In genomic region chr5:97737608-97738007, GRCh38 we compare ENCODE assay signal across 27 cellular contexts.
"Had no signal": no experiment of that assay in that cellular context is flagged by ENCODE, and none has a peak within 500 bp of the region (broad histone marks: within the 10 kb centered on the region; RNA-seq: fewer than 3 reads in every experiment).

No MANE protein-coding gene starts in this region.

- H3K36me3 Mint-ChIP-seq: stimulated activated effector memory CD8-positive, alpha-beta T cell treated with anti-CD3 and anti-CD28 coated beads, Interleukin-12 subunit alpha, Interleukin-12 subunit beta, amount 100 ng/mL, for 72 hours; type B pancreatic cell had no signal

- ATAC-seq: stimulated activated naive B cell treated with anti-CD40 and anti-IgM and Interleukin-4, amounts not matched to agents 10 μg/mL and 1 μg/mL and 100 μg/mL, for 72 hours; stimulated activated naive CD8-positive, alpha-beta T cell treated with anti-CD3 and anti-CD28 coated beads, Interleukin-15, Interleukin-2, amounts not matched to agents 100 U/mL and 50 U/mL, for 24 hours; upper lobe of right lung had no signal

- H3K27ac Mint-ChIP-seq: stimulated activated effector memory CD8-positive, alpha-beta T cell treated with anti-CD3 and anti-CD28 coated beads, Interleukin-12 subunit alpha, Interleukin-12 subunit beta, amount 100 ng/mL, for 72 hours; stimulated activated naive B cell treated with anti-CD40 and anti-IgM and Interleukin-4, amounts not matched to agents 10 μg/mL and 1 μg/mL and 100 μg/mL, for 72 hours; stimulated activated naive CD8-positive, alpha-beta T cell treated with anti-CD3 and anti-CD28 coated beads, Interleukin-15, amount 100 ng/mL, for 72 hours; stimulated activated naive CD8-positive, alpha-beta T cell treated with anti-CD3 and anti-CD28 coated beads, Interleukin-15, Interleukin-2, amounts not matched to agents 100 ng/mL and 50 ng/mL, for 24 hours; type B pancreatic cell had no signal

- DNase-seq: stimulated activated CD4-positive, alpha-beta T cell treated with anti-CD3 and anti-CD28 coated beads, Interleukin-2, amount 100 ng/mL, for 48 hours; stimulated activated CD4-positive, alpha-beta T cell treated with anti-CD3 and anti-CD28 coated beads, Interleukin-4, amount 100 ng/mL, for 1 hour; stimulated activated CD4-positive, alpha-beta T cell treated with anti-CD3 and anti-CD28 coated beads, Interleukin-4, amount 100 ng/mL, for 24 hours; stimulated activated CD4-positive, alpha-beta T cell treated with anti-CD3 and anti-CD28 coated beads, Interleukin-4, amount 100 ng/mL, for 4 hours; stimulated activated CD8-positive, alpha-beta memory T cell treated with anti-CD3 and anti-CD28 coated beads, Interleukin-4, amount 100 ng/mL, for 48 hours; stimulated activated naive B cell treated with anti-CD40 and anti-IgM and Interleukin-4, amounts not matched to agents 10 μg/mL and 1 μg/mL and 100 μg/mL, for 72 hours; stimulated activated naive CD4-positive, alpha-beta T cell; stimulated activated naive CD4-positive, alpha-beta T cell treated with Interleukin-2 at 50 U/mL for 16 hours; stimulated activated naive CD8-positive, alpha-beta T cell treated with anti-CD3 and anti-CD28 coated beads, Interleukin-15, amount 100 ng/mL, for 72 hours; stimulated activated naive CD8-positive, alpha-beta T cell treated with anti-CD3 and anti-CD28 coated beads, Interleukin-15, Interleukin-2, amounts not matched to agents 100 U/mL and 50 U/mL, for 24 hours; stomach; substantia nigra; testis; thyroid gland; tibial artery; transverse colon; trophoblast cell; upper lobe of right lung; uterus had no signal

- H3K4me3 Mint-ChIP-seq: stimulated activated effector memory CD8-positive, alpha-beta T cell treated with anti-CD3 and anti-CD28 coated beads, Interleukin-12 subunit alpha, Interleukin-12 subunit beta, amount 100 ng/mL, for 72 hours; stimulated activated naive B cell treated with anti-CD40 and anti-IgM and Interleukin-4, amounts not matched to agents 10 μg/mL and 1 μg/mL and 100 μg/mL, for 72 hours; stimulated activated naive CD8-positive, alpha-beta T cell treated with anti-CD3 and anti-CD28 coated beads, Interleukin-15, amount 100 ng/mL, for 72 hours; stimulated activated naive CD8-positive, alpha-beta T cell treated with anti-CD3 and anti-CD28 coated beads, Interleukin-15, Interleukin-2, amounts not matched to agents 100 ng/mL and 50 ng/mL, for 24 hours; type B pancreatic cell had no signal

- H3K27me3 Mint-ChIP-seq: stimulated activated naive B cell treated with anti-CD40 and anti-IgM and Interleukin-4, amounts not matched to agents 10 μg/mL and 1 μg/mL and 100 μg/mL, for 72 hours; stimulated activated naive CD8-positive, alpha-beta T cell treated with anti-CD3 and anti-CD28 coated beads, Interleukin-15, amount 100 ng/mL, for 72 hours; stimulated activated naive CD8-positive, alpha-beta T cell treated with anti-CD3 and anti-CD28 coated beads, Interleukin-15, Interleukin-2, amounts not matched to agents 100 ng/mL and 50 ng/mL, for 24 hours; type B pancreatic cell had no signal

- H3K9me3 Mint-ChIP-seq: stimulated activated naive CD8-positive, alpha-beta T cell treated with anti-CD3 and anti-CD28 coated beads, Interleukin-15, Interleukin-2, amounts not matched to agents 100 ng/mL and 50 ng/mL, for 24 hours; type B pancreatic cell had no signal

- H3K4me3 ChIP-seq: stomach, suprapubic skin, testis, thoracic aorta, thyroid gland, tibial artery, tibial nerve, transverse colon, upper lobe of left lung, upper lobe of right lung, uterus, vagina had no signal

- H3K9me3 ChIP-seq: stomach, suprapubic skin, testis, thoracic aorta, thyroid gland, tibial artery, tibial nerve, transverse colon, upper lobe of left lung, upper lobe of right lung, uterus, vagina had no signal

- H3K4me1 Mint-ChIP-seq: stimulated activated effector memory CD8-positive, alpha-beta T cell treated with anti-CD3 and anti-CD28 coated beads, Interleukin-12 subunit alpha, Interleukin-12 subunit beta, amount 100 ng/mL, for 72 hours; stimulated activated naive B cell treated with anti-CD40 and anti-IgM and Interleukin-4, amounts not matched to agents 10 μg/mL and 1 μg/mL and 100 μg/mL, for 72 hours; stimulated activated naive CD8-positive, alpha-beta T cell treated with anti-CD3 and anti-CD28 coated beads, Interleukin-15, amount 100 ng/mL, for 72 hours had no signal

- H3K27me3 ChIP-seq: stomach, suprapubic skin, testis, thyroid gland, tibial artery, tibial nerve, transverse colon, upper lobe of left lung, upper lobe of right lung, uterus, vagina had no signal

- H3K36me3 ChIP-seq: stomach, suprapubic skin, thoracic aorta, thyroid gland, tibial artery, tibial nerve, transverse colon, upper lobe of left lung, upper lobe of right lung, uterus, vagina had no signal

- H3K4me1 ChIP-seq: stomach, suprapubic skin, testis, thyroid gland, tibial artery, tibial nerve, transverse colon, upper lobe of left lung, upper lobe of right lung, uterus, vagina had no signal

- H3K27ac ChIP-seq: stomach, suprapubic skin, testis, thoracic aorta, thyroid gland, tibial artery, tibial nerve, transverse colon, upper lobe of left lung, upper lobe of right lung, uterus, vagina had no signal
